ENCODE assay signal across 1 cellular context in the genomic region with DNA sequence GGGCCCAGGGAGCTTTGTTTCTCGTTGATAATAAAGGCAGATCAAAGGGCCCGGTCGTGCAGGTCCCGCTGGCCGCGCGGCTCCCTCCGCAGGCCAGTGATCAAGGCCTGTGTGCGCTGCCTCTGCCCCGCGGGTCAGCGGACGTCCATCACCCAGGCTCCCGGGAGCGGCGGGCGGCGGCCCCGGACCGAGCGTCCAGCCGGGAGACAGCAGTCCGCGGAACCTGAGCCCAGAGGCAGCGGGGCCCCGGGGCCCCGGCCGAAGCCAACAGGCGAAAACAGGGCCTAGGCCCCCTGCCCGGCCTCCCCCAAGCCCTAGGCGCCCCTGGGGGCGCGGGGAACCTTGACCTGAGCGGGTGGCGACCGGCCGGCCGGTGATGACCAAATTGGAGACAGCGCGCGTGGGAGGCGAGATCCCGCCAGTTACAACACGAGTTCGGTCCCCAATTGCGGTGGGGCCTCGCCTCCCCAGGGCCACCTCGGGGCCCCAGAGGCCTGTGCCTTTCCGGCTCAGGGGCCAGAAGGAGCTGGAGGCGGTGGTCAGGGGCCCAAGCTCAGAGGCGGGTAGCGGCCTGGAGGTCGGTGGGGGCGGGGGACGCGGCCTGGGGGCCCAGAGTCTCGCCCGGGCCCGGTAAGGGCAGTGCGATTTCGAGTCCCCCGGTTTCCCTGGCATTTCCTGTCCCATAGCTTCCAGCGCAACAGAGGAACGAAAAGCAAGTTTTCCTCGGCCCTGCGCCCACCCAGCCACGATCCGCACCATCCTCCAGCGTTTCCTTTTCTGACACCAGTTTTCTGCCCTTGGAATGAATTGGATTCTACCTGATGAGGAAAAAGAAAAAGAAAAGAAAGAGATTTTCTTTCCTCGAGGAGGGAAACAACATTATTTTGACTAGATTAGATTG.
TF ChIP-seq lines count a peak whose summit lies in the region.

No MANE protein-coding gene starts in this region.

TF ChIP-seq in HepG2, 621 proteins besides CTCF, POLR2A, EP300 and RAD21 (continued from another document):
- TF ChIP-seq, protein P1, sequence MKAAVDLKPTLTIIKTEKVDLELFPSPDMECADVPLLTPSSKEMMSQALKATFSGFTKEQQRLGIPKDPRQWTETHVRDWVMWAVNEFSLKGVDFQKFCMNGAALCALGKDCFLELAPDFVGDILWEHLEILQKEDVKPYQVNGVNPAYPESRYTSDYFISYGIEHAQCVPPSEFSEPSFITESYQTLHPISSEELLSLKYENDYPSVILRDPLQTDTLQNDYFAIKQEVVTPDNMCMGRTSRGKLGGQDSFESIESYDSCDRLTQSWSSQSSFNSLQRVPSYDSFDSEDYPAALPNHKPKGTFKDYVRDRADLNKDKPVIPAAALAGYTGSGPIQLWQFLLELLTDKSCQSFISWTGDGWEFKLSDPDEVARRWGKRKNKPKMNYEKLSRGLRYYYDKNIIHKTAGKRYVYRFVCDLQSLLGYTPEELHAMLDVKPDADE (CRISPR knock-in tag; IDR thresholded peaks at IDR 0.05): no peak
- TF ChIP-seq, protein P2, sequence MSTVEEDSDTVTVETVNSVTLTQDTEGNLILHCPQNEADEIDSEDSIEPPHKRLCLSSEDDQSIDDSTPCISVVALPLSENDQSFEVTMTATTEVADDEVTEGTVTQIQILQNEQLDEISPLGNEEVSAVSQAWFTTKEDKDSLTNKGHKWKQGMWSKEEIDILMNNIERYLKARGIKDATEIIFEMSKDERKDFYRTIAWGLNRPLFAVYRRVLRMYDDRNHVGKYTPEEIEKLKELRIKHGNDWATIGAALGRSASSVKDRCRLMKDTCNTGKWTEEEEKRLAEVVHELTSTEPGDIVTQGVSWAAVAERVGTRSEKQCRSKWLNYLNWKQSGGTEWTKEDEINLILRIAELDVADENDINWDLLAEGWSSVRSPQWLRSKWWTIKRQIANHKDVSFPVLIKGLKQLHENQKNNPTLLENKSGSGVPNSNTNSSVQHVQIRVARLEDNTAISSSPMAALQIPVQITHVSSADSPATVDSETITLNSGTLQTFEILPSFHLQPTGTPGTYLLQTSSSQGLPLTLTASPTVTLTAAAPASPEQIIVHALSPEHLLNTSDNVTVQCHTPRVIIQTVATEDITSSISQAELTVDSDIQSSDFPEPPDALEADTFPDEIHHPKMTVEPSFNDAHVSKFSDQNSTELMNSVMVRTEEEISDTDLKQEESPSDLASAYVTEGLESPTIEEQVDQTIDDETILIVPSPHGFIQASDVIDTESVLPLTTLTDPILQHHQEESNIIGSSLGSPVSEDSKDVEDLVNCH (CRISPR knock-in tag; IDR thresholded peaks at IDR 0.05): no peak
- TF ChIP-seq ZNF230 (CRISPR knock-in tag; IDR thresholded peaks at IDR 0.05): 0 out of 2 replicates have a peak, but pooled peaks have one; percentile 41
- TF ChIP-seq, protein P3, sequence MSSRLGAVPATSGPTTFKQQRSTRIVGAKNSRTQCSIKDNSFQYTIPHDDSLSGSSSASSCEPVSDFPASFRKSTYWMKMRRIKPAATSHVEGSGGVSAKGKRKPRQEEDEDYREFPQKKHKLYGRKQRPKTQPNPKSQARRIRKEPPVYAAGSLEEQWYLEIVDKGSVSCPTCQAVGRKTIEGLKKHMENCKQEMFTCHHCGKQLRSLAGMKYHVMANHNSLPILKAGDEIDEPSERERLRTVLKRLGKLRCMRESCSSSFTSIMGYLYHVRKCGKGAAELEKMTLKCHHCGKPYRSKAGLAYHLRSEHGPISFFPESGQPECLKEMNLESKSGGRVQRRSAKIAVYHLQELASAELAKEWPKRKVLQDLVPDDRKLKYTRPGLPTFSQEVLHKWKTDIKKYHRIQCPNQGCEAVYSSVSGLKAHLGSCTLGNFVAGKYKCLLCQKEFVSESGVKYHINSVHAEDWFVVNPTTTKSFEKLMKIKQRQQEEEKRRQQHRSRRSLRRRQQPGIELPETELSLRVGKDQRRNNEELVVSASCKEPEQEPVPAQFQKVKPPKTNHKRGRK (CRISPR knock-in tag; IDR thresholded peaks at IDR 0.05): 0 out of 2 replicates have a peak, but pooled peaks have one; percentile 6
- TF ChIP-seq HIVEP1 (CRISPR knock-in tag; IDR thresholded peaks at IDR 0.05): 0 out of 2 replicates have a peak, but pooled peaks have one; percentile 51
- TF ChIP-seq, protein P4, sequence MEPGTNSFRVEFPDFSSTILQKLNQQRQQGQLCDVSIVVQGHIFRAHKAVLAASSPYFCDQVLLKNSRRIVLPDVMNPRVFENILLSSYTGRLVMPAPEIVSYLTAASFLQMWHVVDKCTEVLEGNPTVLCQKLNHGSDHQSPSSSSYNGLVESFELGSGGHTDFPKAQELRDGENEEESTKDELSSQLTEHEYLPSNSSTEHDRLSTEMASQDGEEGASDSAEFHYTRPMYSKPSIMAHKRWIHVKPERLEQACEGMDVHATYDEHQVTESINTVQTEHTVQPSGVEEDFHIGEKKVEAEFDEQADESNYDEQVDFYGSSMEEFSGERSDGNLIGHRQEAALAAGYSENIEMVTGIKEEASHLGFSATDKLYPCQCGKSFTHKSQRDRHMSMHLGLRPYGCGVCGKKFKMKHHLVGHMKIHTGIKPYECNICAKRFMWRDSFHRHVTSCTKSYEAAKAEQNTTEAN (CRISPR knock-in tag; conservative IDR thresholded peaks at IDR 0.05): no peak
- TF ChIP-seq ZNF564 (CRISPR knock-in tag; IDR thresholded peaks at IDR 0.05): 0 out of 2 replicates have a peak, but pooled peaks have one; percentile 27
- TF ChIP-seq HNRNPLL (IDR thresholded peaks at IDR 0.05; ENCODE audit: low read depth, low read length, poor library complexity, severe bottlenecking): peak; percentile 90
- TF ChIP-seq SCMH1 (CRISPR knock-in tag; IDR thresholded peaks at IDR 0.05; ENCODE audit: borderline replicate concordance): 0 out of 2 replicates have a peak, but pooled peaks have one; percentile 2
- no peak for TF ChIP-seq RELA (CRISPR knock-in tag; IDR thresholded peaks at IDR 0.05)
- no peak for TF ChIP-seq IRX3 (CRISPR knock-in tag; IDR thresholded peaks at IDR 0.05; ENCODE audit: borderline replicate concordance, low read depth)
- TF ChIP-seq, protein P5, sequence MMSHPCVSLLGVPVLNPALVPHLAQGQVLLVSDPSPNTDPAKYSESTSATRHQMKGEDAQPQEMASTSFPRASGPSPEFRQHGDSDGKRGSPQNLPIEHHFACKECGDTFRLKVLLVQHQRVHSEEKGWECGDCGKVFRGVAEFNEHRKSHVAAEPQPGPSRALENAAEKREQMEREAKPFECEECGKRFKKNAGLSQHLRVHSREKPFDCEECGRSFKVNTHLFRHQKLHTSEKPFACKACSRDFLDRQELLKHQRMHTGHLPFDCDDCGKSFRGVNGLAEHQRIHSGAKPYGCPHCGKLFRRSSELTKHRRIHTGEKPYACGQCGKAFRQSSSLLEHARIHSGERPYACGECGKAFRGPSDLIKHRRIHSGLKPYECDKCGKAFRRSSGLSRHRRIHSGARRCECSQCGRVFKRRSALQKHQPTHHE (CRISPR knock-in tag; IDR thresholded peaks at IDR 0.05; ENCODE audit: borderline replicate concordance): no peak
- TF ChIP-seq GFI1 (CRISPR knock-in tag; IDR thresholded peaks at IDR 0.05; ENCODE audit: borderline replicate concordance): no peak
- peak; percentile 11 for TF ChIP-seq RBM39 (IDR thresholded peaks at IDR 0.05; ENCODE audit: low read depth, low read length, poor library complexity, severe bottlenecking)
- peak; percentile 91 for TF ChIP-seq EED (CRISPR knock-in tag; IDR thresholded peaks at IDR 0.05)
- peak; percentile 41; the same call in 1 of the 2 replicates for TF ChIP-seq ZNF556 (CRISPR knock-in tag; IDR thresholded peaks at IDR 0.05; ENCODE audit: borderline replicate concordance)
- 0 out of 2 replicates have a peak, but pooled peaks have one; percentile 15 for TF ChIP-seq EZH2 (conservative IDR thresholded peaks at IDR 0.05; ENCODE audit: low read depth, low read length)
- 0 out of 2 replicates have a peak, but pooled peaks have one; percentile 6 for TF ChIP-seq ZNF12 (CRISPR knock-in tag; IDR thresholded peaks at IDR 0.05)
- TF ChIP-seq KDM5B (CRISPR knock-in tag; IDR thresholded peaks at IDR 0.05; ENCODE audit: borderline replicate concordance): peak; percentile 53; the same call in 1 of the 2 replicates
- TF ChIP-seq SMAD9 (CRISPR knock-in tag; IDR thresholded peaks at IDR 0.05): no peak
- TF ChIP-seq, protein P6, sequence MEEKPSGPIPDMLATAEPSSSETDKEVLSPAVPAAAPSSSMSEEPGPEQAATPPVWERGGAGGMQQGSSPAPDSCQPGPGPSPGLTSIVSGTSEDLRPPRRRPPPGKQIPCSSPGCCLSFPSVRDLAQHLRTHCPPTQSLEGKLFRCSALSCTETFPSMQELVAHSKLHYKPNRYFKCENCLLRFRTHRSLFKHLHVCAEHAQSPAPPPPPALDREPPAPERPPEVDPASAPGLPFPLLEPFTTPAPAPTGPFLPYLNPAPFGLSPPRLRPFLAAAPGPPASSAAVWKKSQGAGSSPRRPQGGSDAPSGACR (CRISPR knock-in tag; IDR thresholded peaks at IDR 0.05): peak; percentile 55; the same call in 1 of the 2 replicates
- TF ChIP-seq ZSCAN20 (CRISPR knock-in tag; IDR thresholded peaks at IDR 0.05; ENCODE audit: borderline replicate concordance): no peak
- TF ChIP-seq, protein P7, sequence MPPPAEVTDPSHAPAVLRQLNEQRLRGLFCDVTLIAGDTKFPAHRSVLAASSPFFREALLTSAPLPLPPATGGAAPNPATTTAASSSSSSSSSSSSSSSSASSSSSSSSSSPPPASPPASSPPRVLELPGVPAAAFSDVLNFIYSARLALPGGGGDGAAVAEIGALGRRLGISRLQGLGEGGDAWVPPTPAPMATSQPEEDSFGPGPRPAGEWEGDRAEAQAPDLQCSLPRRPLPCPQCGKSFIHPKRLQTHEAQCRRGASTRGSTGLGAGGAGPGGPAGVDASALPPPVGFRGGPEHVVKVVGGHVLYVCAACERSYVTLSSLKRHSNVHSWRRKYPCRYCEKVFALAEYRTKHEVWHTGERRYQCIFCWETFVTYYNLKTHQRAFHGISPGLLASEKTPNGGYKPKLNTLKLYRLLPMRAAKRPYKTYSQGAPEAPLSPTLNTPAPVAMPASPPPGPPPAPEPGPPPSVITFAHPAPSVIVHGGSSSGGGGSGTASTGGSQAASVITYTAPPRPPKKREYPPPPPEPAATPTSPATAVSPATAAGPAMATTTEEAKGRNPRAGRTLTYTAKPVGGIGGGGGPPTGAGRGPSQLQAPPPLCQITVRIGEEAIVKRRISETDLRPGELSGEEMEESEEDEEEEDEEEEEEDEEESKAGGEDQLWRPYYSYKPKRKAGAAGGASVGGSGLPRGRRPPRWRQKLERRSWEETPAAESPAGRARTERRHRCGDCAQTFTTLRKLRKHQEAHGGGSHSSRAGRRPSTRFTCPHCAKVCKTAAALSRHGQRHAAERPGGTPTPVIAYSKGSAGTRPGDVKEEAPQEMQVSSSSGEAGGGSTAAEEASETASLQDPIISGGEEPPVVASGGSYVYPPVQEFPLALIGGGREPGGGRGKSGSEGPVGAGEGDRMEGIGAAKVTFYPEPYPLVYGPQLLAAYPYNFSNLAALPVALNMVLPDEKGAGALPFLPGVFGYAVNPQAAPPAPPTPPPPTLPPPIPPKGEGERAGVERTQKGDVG (CRISPR knock-in tag; IDR thresholded peaks at IDR 0.05; ENCODE audit: borderline replicate concordance): no peak
- TF ChIP-seq, protein P8, sequence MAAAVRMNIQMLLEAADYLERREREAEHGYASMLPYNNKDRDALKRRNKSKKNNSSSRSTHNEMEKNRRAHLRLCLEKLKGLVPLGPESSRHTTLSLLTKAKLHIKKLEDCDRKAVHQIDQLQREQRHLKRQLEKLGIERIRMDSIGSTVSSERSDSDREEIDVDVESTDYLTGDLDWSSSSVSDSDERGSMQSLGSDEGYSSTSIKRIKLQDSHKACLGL (CRISPR knock-in tag; IDR thresholded peaks at IDR 0.05): peak; percentile 71; the same call in 1 of the 2 replicates
